Comparison of ENCODE assay signal across 20 cellular contexts in the genomic region with DNA sequence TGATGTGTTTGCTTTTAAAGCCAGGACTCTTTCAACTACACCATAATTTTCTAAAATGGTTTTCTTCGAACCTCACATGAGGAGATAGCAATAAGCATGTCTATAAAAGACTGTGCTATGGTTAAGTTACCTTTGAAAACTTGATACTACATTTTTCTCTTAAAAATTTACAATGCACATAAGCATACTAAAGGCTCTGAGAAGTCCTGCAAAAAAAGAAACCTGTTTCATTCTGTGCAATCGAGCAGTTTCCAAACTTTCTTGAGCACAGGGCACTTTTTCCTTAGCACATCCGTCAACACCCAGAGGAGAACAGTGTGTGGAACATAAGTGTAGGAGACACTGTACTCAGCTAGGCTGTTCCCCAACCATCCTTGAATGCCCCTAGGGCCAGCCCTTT.
A peak's percentile ranks its signal among the peaks of the same experiment; 100 is the strongest.
DNase-seq lines count a peak whose midpoint lies in the region; TF ChIP-seq lines count a peak whose summit lies in the region.
"Had no signal": no experiment of that assay in that cellular context is flagged by ENCODE, and none has a peak within 500 bp of the region (broad histone marks: within the 10 kb centered on the region; RNA-seq: fewer than 3 reads in every experiment).

No MANE protein-coding gene starts in this region.

- H2BK12ac ChIP-seq in mesenchymal stem cell (ENCODE audit: low read length in 2 of 2) = no peak overlapping the region

- no peaks in the 10 kb centered on the region for H3K4me1 ChIP-seq in HEK293 (ENCODE audit: control insufficient read depth, insufficient read depth, low read length)
- peaks cover 60% of the 10 kb centered on the region for H3K4me1 ChIP-seq in adipocyte (ENCODE audit: control insufficient read depth, insufficient read depth, low read length)
- H3K4me1 ChIP-seq in mesenchymal stem cell (ENCODE audit: control insufficient read depth, insufficient read depth, low read depth, low read length) = no peaks in the 10 kb centered on the region
- peaks cover 0 to 25% (median 11%) of the 10 kb centered on the region in 4 donors for H3K4me1 ChIP-seq in stomach
- no peaks in the 10 kb centered on the region for H3K4me1 ChIP-seq in Caco-2
- H3K4me1 ChIP-seq in breast epithelium = no peaks in the 10 kb centered on the region
- H3K4me1 ChIP-seq: A549 had no signal

- no peak overlapping the region for H3K4me3 Mint-ChIP-seq in Caco-2 (ENCODE audit: unreplicated experiment)
- H3K4me3 Mint-ChIP-seq: B cell; CD4-positive, alpha-beta T cell; CD8-positive, alpha-beta T cell had no signal

- H3K27ac ChIP-seq in HEK293 (ENCODE audit: extremely low read depth, low read depth, low read length) (no peak overlapping the region), mesenchymal stem cell (ENCODE audit: low read length, poor library complexity, severe bottlenecking) (no peak overlapping the region), stomach (peak overlapping the region in 3 of 5 donors; percentile 15 to 62 (median 43)), breast epithelium (no peak overlapping the region)
- H3K27ac ChIP-seq: 22Rv1; A549; BLaER1 treated with 17β-estradiol and CSF1 and Interleukin-3, amounts not matched to agents 10 nM and 100 nM; C4-2B had no signal

- no peak overlapping the region for H3K14ac ChIP-seq in mesenchymal stem cell (ENCODE audit: low read length in 2 of 2)

- H3K4me1 Mint-ChIP-seq in Caco-2 (ENCODE audit: low read depth, unreplicated experiment) = no peaks in the 10 kb centered on the region

- H3K79me1 ChIP-seq in mesenchymal stem cell (replicated peaks; ENCODE audit: low read length, poor library complexity, severe bottlenecking) = no peaks in the 10 kb centered on the region

- H3K36me3 Mint-ChIP-seq in Caco-2 (ENCODE audit: insufficient read depth, unreplicated experiment) = no peaks in the 10 kb centered on the region
- H3K36me3 Mint-ChIP-seq: CD8-positive, alpha-beta T cell had no signal

- H2BK120ac ChIP-seq in mesenchymal stem cell (ENCODE audit: low read depth, low read length) = no peak overlapping the region

- DNase-seq in adipocyte (ENCODE audit: low read depth) (no peak), mesenchymal stem cell (no peak), stomach (no peak), NCI-H748 treated with DMSO at 0.1 percent for 48 hours (lab: John Stamatoyannopoulos, UW) (no peak), Caco-2 (no peak), DMS53 (lab: John Stamatoyannopoulos, UW) (no peak), breast epithelium (ENCODE audit: low spot score in 2 of 2) (no peak)
- DNase-seq: AML-193; CD4-positive, alpha-beta T cell; CD8-positive, alpha-beta T cell; DMS 273 treated with DMSO at 0.1 percent for 48 hours; DMS153; DMS79 treated with DMSO at 0.1 percent for 48 hours; GF-D8 had no signal

- H2AK5ac ChIP-seq in mesenchymal stem cell (ENCODE audit: low read length, severe bottlenecking) = no peak overlapping the region

- TF ChIP-seq EP300 in stomach (IDR thresholded peaks at IDR 0.05) = no peak

- H3K9ac ChIP-seq in adipocyte (ENCODE audit: low read length) (peak overlapping the region; percentile 33), mesenchymal stem cell (ENCODE audit: low read length) (peak overlapping the region; percentile 74)
- H3K9ac ChIP-seq: BLaER1 treated with 17β-estradiol and CSF1 and Interleukin-3, amounts not matched to agents 10 nM and 100 nM had no signal

- CTCF ChIA-PET in HEK293 (lab: Yijun Ruan, JAX) = no interaction called here
- CTCF ChIA-PET in Caco-2 (lab: Charles Lee) = no interaction called here

- no peak overlapping the region for H4K91ac ChIP-seq in mesenchymal stem cell (ENCODE audit: low read length)

- no peak overlapping the region for H3K4ac ChIP-seq in mesenchymal stem cell (ENCODE audit: low read depth in 1 of 2, low read length in 2 of 2)

- H3K27me3 ChIP-seq in adipocyte (replicated peaks; ENCODE audit: control insufficient read depth, insufficient read depth, low read length) (no peaks in the 10 kb centered on the region), mesenchymal stem cell (ENCODE audit: control insufficient read depth in 1 of 2, insufficient read depth in 1 of 2, low read length in 2 of 2) (no peaks in the 10 kb centered on the region), stomach (no peaks in the 10 kb centered on the region), Caco-2 (replicated peaks; ENCODE audit: control insufficient read depth, insufficient read depth, low read length) (no peaks in the 10 kb centered on the region; the same call in 1 of the 2 replicates), breast epithelium (no peaks in the 10 kb centered on the region)
- H3K27me3 ChIP-seq: BLaER1 treated with 17β-estradiol and CSF1 and Interleukin-3, amounts not matched to agents 10 nM and 100 nM had no signal

- WGBS in mesenchymal stem cell = 77% methylated on average over 2 of the region's 3 CpGs
- 89 to 93% (median 90%) methylated on average over 3 of the region's 3 CpGs for WGBS in stomach, 5 donors

- no peaks in the 10 kb centered on the region for H3K9me3 Mint-ChIP-seq in Caco-2 (ENCODE audit: unreplicated experiment)
- H3K9me3 Mint-ChIP-seq: CD4-positive, alpha-beta T cell; CD8-positive, alpha-beta T cell had no signal

- intact Hi-C loops in stomach (cut with DNase I; ENCODE audit: low total_unique reads) = no loop called here
- intact Hi-C loops in Caco-2 (cut with micrococcal nuclease; ENCODE audit: unreplicated experiment) = no loop called here
- intact Hi-C loops in breast epithelium (cut with DNase I; ENCODE audit: low total_unique reads) = no loop called here

- H3K4me3 ChIP-seq in HEK293 (ENCODE audit: low read depth, low read length) (no peak overlapping the region), adipocyte (ENCODE audit: low read length) (no peak overlapping the region), mesenchymal stem cell (ENCODE audit: insufficient read depth in 1 of 2, low read depth in 1 of 2, low read length in 2 of 2) (no peak overlapping the region), stomach (no peak overlapping the region), Caco-2 (ENCODE audit: low read depth, low read length) (no peak overlapping the region), breast epithelium (no peak overlapping the region)
- H3K4me3 ChIP-seq: A549; BLaER1 treated with 17β-estradiol and CSF1 and Interleukin-3, amounts not matched to agents 10 nM and 100 nM had no signal

- TF ChIP-seq CTCF in HEK293 (tag by site-specific recombination; IDR thresholded peaks at IDR 0.05) (no peak), stomach (IDR thresholded peaks at IDR 0.05) (no peak), Caco-2 (IDR thresholded peaks at IDR 0.05; ENCODE audit: insufficient read depth in 1 of 2, low read depth in 1 of 2, low read length in 1 of 2, severe bottlenecking in 1 of 2, unreplicated experiment in 1 of 2) (no peak), breast epithelium (IDR thresholded peaks at IDR 0.05) (no peak)

- no peak for TF ChIP-seq POLR2A in stomach (IDR thresholded peaks at IDR 0.05)
- no peak for TF ChIP-seq POLR2A in breast epithelium (IDR thresholded peaks at IDR 0.05)

- POLR2A ChIA-PET in HEK293 (lab: Yijun Ruan, JAX) = no interaction called here
- POLR2A ChIA-PET in Caco-2 (lab: Charles Lee) = no interaction called here

- no peaks in the 10 kb centered on the region for H3K36me3 ChIP-seq in HEK293 (ENCODE audit: control insufficient read depth in 2 of 2, insufficient read depth in 1 of 2, low read length in 2 of 2)
- no peaks in the 10 kb centered on the region for H3K36me3 ChIP-seq in adipocyte (ENCODE audit: control insufficient read depth, insufficient read depth, low read length, severe bottlenecking)
- H3K36me3 ChIP-seq in mesenchymal stem cell (ENCODE audit: control insufficient read depth in 1 of 2, insufficient read depth in 2 of 2, low read depth in 1 of 2, low read length in 2 of 2) = no peaks in the 10 kb centered on the region
- no peaks in the 10 kb centered on the region for H3K36me3 ChIP-seq in stomach
- H3K36me3 ChIP-seq in Caco-2 (ENCODE audit: control insufficient read depth, insufficient read depth, low read length) = no peaks in the 10 kb centered on the region
- no peaks in the 10 kb centered on the region for H3K36me3 ChIP-seq in breast epithelium
- H3K36me3 ChIP-seq: BLaER1 treated with 17β-estradiol and CSF1 and Interleukin-3, amounts not matched to agents 10 nM and 100 nM had no signal

- H2BK15ac ChIP-seq in mesenchymal stem cell (ENCODE audit: low read depth, poor library complexity, severe bottlenecking) = no peak overlapping the region

- H3K18ac ChIP-seq in mesenchymal stem cell (ENCODE audit: low read depth in 1 of 2, low read length in 2 of 2) = no peak overlapping the region

- peaks cover 24% of the 10 kb centered on the region for H3K27me3 Mint-ChIP-seq in Caco-2 (ENCODE audit: insufficient read depth, unreplicated experiment)

- no peak overlapping the region for H2BK5ac ChIP-seq in mesenchymal stem cell (ENCODE audit: low read depth, low read length, poor library complexity, severe bottlenecking)

- H3K23ac ChIP-seq in mesenchymal stem cell (ENCODE audit: low read length in 2 of 2) = no peak overlapping the region

- no TSS peak for BruUV-seq in Caco-2 (replicated peaks; lab: Mats Ljungman, UMichigan)

- H3K4me2 ChIP-seq in mesenchymal stem cell (ENCODE audit: low read length, poor library complexity, severe bottlenecking) = no peak overlapping the region
- H3K4me2 ChIP-seq: A549 had no signal

- no peaks in the 10 kb centered on the region for H3K9me3 ChIP-seq in HEK293 (ENCODE audit: control insufficient read depth, insufficient read depth, low read depth, low read length)
- H3K9me3 ChIP-seq in adipocyte (ENCODE audit: control insufficient read depth, low read length) = no peaks in the 10 kb centered on the region
- no peaks in the 10 kb centered on the region for H3K9me3 ChIP-seq in mesenchymal stem cell (ENCODE audit: control insufficient read depth, low read length)
- H3K9me3 ChIP-seq in stomach = no peaks in the 10 kb centered on the region
- H3K9me3 ChIP-seq in Caco-2 = no peaks in the 10 kb centered on the region
- no peaks in the 10 kb centered on the region for H3K9me3 ChIP-seq in breast epithelium
- H3K9me3 ChIP-seq: A549 had no signal

- H2AFZ ChIP-seq in mesenchymal stem cell (ENCODE audit: low read depth, low read length) = no peak overlapping the region

- no peak overlapping the region for H3K27ac Mint-ChIP-seq in Caco-2 (ENCODE audit: unreplicated experiment)
- H3K27ac Mint-ChIP-seq: B cell; CD4-positive, alpha-beta T cell; CD8-positive, alpha-beta T cell had no signal

- H4K8ac ChIP-seq in mesenchymal stem cell (ENCODE audit: low read length) = no peak overlapping the region

TF ChIP-seq in HEK293, 187 proteins besides CTCF, POLR2A, EP300 and RAD21:
- peak; percentile 64; the same call in 1 of the 2 replicates for TF ChIP-seq ZNF239 (tag by site-specific recombination; IDR thresholded peaks at IDR 0.05)
- TF ChIP-seq ZFP69B (tag by site-specific recombination; IDR thresholded peaks at IDR 0.05) = no peak
- TF ChIP-seq HOXC10 (CRISPR knock-in tag; IDR thresholded peaks at IDR 0.05) = no peak
- TF ChIP-seq ZNF391 (tag by site-specific recombination; IDR thresholded peaks at IDR 0.05; ENCODE audit: borderline replicate concordance, low read depth) = no peak
- TF ChIP-seq ZNF707 (tag by site-specific recombination; IDR thresholded peaks at IDR 0.05) = no peak

Comparison
In these comparisons a context has a peak if more than half of its experiments do, and no peak if none do; other contexts are left out.
1. H3K27ac ChIP-seq: peak in stomach (3 of 5); none in HEK293 (single experiment), mesenchymal stem cell (single experiment) and breast epithelium (0 of 2).